ENCODE assay signal across 2 cellular contexts in the genomic region with DNA sequence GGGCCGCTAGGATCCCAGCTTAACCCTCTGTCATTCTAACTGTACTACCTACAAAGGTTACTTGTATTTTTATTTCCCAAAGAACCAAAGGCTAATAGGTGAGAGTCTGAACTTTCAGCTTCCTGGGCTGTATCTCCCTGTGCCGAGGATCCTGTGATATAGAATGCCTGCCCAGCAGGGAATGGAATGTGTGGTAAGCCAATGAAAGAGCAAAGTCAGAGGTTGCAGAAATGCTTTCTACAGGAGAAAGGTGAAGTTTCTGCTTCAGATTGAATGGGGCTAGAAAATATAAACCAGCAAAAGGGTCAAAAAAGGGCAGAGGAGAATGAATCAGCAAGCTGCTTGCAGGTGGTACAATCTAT.
TF ChIP-seq lines count a peak whose summit lies in the region.

No MANE protein-coding gene starts in this region.

TF ChIP-seq in SK-N-SH treated with all-trans-retinoic acid at 6 μM for 48 hours, 23 proteins besides CTCF, POLR2A, EP300 and RAD21 (continued from another document):
- TF ChIP-seq ZNF8 (CRISPR knock-in tag; IDR thresholded peaks at IDR 0.05), result no peak

TF ChIP-seq in SK-N-SH, 30 proteins besides CTCF, POLR2A, EP300 and RAD21 (continued from another document):
- TF ChIP-seq ZBTB33 (IDR thresholded peaks at IDR 0.05; ENCODE audit: borderline replicate concordance, low read depth), result no peak
- TF ChIP-seq ELF1 (IDR thresholded peaks at IDR 0.05), result no peak
- no peak for TF ChIP-seq JUND (IDR thresholded peaks at IDR 0.05)
- TF ChIP-seq TCF12 (IDR thresholded peaks at IDR 0.05), result no peak
- no peak for TF ChIP-seq GATA2 (CRISPR knock-in tag; IDR thresholded peaks at IDR 0.05)
- TF ChIP-seq RFX5 (IDR thresholded peaks at IDR 0.05; ENCODE audit: low read length), result no peak
- no peak for TF ChIP-seq MAX (IDR thresholded peaks at IDR 0.05; ENCODE audit: low read depth)
- TF ChIP-seq, protein P1, sequence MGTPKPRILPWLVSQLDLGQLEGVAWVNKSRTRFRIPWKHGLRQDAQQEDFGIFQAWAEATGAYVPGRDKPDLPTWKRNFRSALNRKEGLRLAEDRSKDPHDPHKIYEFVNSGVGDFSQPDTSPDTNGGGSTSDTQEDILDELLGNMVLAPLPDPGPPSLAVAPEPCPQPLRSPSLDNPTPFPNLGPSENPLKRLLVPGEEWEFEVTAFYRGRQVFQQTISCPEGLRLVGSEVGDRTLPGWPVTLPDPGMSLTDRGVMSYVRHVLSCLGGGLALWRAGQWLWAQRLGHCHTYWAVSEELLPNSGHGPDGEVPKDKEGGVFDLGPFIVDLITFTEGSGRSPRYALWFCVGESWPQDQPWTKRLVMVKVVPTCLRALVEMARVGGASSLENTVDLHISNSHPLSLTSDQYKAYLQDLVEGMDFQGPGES (IDR thresholded peaks at IDR 0.05; ENCODE audit: low read depth, low read length), result no peak
- no peak for TF ChIP-seq SMC3 (IDR thresholded peaks at IDR 0.05; ENCODE audit: low read depth, low read length)
TF ChIP-seq in SK-N-SH: peak in this region for 0.
